3 cellular contexts compared by ENCODE assay signal in the genomic region with DNA sequence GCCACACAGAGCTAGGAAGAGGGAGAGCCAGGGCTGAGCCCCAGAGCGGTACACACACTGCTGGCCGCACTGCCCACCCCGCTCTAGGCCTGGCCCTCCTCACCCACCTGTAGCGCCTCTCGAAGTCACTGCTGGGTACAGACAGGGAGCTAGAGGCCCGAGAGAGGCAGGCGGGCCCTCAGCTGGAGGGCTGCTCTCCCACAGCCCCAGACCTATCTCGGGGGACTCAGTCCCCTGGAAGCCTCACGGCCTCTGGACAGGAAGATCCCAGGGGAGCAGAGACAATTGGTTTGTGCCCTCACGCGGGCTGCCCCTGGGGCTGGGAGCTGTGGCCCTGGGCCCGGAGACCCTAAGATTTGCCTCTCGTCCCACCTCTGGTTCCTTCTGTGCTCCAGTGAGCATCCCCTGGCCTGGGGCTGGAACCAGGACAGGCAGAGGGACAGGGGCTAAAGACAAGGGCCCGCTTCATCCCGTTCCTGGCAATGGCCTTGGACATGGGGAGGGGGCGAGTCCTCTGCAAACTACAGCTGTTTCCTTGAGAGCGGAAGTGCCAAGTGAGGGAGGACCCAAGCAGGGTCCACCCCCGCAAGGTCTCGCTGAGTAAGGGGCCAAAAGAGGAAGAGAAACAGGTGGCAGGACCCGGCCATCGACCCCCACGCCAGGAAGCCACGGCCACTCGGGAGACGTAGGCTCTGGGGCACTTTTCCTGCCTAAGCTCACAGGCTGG.
TF ChIP-seq lines count a peak whose summit lies in the region.

No MANE protein-coding gene starts in this region.

TF ChIP-seq in SK-N-SH, 30 proteins besides CTCF, POLR2A, EP300 and RAD21:
- TF ChIP-seq CHD2 (IDR thresholded peaks at IDR 0.05; ENCODE audit: low read length, partially characterized antibody) (no peak), TCF12 (IDR thresholded peaks at IDR 0.05) (no peak), REST (IDR thresholded peaks at IDR 0.05; ENCODE audit: low read depth, low read length) (no peak), RXRA (IDR thresholded peaks at IDR 0.05; ENCODE audit: borderline replicate concordance, low read depth) (no peak), SMC3 (IDR thresholded peaks at IDR 0.05; ENCODE audit: low read depth, low read length) (no peak)
- TF ChIP-seq, protein P1, sequence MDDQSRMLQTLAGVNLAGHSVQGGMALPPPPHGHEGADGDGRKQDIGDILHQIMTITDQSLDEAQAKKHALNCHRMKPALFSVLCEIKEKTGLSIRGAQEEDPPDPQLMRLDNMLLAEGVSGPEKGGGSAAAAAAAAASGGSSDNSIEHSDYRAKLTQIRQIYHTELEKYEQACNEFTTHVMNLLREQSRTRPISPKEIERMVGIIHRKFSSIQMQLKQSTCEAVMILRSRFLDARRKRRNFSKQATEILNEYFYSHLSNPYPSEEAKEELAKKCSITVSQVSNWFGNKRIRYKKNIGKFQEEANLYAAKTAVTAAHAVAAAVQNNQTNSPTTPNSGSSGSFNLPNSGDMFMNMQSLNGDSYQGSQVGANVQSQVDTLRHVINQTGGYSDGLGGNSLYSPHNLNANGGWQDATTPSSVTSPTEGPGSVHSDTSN (IDR thresholded peaks at IDR 0.05), result no peak
- TF ChIP-seq, protein P2, sequence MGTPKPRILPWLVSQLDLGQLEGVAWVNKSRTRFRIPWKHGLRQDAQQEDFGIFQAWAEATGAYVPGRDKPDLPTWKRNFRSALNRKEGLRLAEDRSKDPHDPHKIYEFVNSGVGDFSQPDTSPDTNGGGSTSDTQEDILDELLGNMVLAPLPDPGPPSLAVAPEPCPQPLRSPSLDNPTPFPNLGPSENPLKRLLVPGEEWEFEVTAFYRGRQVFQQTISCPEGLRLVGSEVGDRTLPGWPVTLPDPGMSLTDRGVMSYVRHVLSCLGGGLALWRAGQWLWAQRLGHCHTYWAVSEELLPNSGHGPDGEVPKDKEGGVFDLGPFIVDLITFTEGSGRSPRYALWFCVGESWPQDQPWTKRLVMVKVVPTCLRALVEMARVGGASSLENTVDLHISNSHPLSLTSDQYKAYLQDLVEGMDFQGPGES (IDR thresholded peaks at IDR 0.05; ENCODE audit: low read depth, low read length), result no peak

TF ChIP-seq in SK-N-SH treated with all-trans-retinoic acid at 6 μM for 48 hours, 23 proteins besides CTCF, POLR2A, EP300 and RAD21:
- TF ChIP-seq TOX (CRISPR knock-in tag; IDR thresholded peaks at IDR 0.05; ENCODE audit: borderline replicate concordance), result no peak
- no peak for TF ChIP-seq ZNF8 (CRISPR knock-in tag; IDR thresholded peaks at IDR 0.05)
- TF ChIP-seq PPARA (CRISPR knock-in tag; IDR thresholded peaks at IDR 0.05; ENCODE audit: borderline replicate concordance), result no peak
- no peak for TF ChIP-seq BACH2 (CRISPR knock-in tag; IDR thresholded peaks at IDR 0.05; ENCODE audit: borderline replicate concordance)
- no peak for TF ChIP-seq ARNTL (CRISPR knock-in tag; IDR thresholded peaks at IDR 0.05; ENCODE audit: borderline replicate concordance, low read depth)
- TF ChIP-seq ESRRG (CRISPR knock-in tag; IDR thresholded peaks at IDR 0.05), result no peak
- no peak for TF ChIP-seq OSR1 (CRISPR knock-in tag; IDR thresholded peaks at IDR 0.05)
- TF ChIP-seq, protein P3, sequence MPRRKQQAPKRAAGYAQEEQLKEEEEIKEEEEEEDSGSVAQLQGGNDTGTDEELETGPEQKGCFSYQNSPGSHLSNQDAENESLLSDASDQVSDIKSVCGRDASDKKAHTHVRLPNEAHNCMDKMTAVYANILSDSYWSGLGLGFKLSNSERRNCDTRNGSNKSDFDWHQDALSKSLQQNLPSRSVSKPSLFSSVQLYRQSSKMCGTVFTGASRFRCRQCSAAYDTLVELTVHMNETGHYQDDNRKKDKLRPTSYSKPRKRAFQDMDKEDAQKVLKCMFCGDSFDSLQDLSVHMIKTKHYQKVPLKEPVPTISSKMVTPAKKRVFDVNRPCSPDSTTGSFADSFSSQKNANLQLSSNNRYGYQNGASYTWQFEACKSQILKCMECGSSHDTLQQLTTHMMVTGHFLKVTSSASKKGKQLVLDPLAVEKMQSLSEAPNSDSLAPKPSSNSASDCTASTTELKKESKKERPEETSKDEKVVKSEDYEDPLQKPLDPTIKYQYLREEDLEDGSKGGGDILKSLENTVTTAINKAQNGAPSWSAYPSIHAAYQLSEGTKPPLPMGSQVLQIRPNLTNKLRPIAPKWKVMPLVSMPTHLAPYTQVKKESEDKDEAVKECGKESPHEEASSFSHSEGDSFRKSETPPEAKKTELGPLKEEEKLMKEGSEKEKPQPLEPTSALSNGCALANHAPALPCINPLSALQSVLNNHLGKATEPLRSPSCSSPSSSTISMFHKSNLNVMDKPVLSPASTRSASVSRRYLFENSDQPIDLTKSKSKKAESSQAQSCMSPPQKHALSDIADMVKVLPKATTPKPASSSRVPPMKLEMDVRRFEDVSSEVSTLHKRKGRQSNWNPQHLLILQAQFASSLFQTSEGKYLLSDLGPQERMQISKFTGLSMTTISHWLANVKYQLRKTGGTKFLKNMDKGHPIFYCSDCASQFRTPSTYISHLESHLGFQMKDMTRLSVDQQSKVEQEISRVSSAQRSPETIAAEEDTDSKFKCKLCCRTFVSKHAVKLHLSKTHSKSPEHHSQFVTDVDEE (CRISPR knock-in tag; IDR thresholded peaks at IDR 0.05), result no peak
- TF ChIP-seq ZFP30 (CRISPR knock-in tag; IDR thresholded peaks at IDR 0.05), result no peak
- TF ChIP-seq, protein P4, sequence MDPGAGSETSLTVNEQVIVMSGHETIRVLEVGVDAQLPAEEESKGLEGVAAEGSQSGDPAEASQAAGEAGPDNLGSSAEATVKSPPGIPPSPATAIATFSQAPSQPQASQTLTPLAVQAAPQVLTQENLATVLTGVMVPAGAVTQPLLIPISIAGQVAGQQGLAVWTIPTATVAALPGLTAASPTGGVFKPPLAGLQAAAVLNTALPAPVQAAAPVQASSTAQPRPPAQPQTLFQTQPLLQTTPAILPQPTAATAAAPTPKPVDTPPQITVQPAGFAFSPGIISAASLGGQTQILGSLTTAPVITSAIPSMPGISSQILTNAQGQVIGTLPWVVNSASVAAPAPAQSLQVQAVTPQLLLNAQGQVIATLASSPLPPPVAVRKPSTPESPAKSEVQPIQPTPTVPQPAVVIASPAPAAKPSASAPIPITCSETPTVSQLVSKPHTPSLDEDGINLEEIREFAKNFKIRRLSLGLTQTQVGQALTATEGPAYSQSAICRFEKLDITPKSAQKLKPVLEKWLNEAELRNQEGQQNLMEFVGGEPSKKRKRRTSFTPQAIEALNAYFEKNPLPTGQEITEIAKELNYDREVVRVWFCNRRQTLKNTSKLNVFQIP (CRISPR knock-in tag; IDR thresholded peaks at IDR 0.05; ENCODE audit: borderline replicate concordance, low read depth), result no peak
- no peak for TF ChIP-seq CSDC2 (CRISPR knock-in tag; IDR thresholded peaks at IDR 0.05)
- TF ChIP-seq GLIS3 (CRISPR knock-in tag; IDR thresholded peaks at IDR 0.05), result no peak

TF ChIP-seq in GM12878, 131 proteins besides CTCF, POLR2A, EP300 and RAD21:
- peak; percentile 40; the same call in 1 of the 2 replicates for TF ChIP-seq SPI1 (IDR thresholded peaks at IDR 0.05; ENCODE audit: borderline replicate concordance, insufficient read depth, low read depth, low read length)
- TF ChIP-seq RB1 (IDR thresholded peaks at IDR 0.05; ENCODE audit: borderline replicate concordance), result no peak
- no peak for TF ChIP-seq GABPA (IDR thresholded peaks at IDR 0.05; ENCODE audit: low read depth)
